Comparison of ENCODE assay signal across 8 cellular contexts in genomic region chr7:43582503-43583423, GRCh38. TPM values are rescaled to one million over a fixed set of nuclear protein-coding genes. Genes with fewer than 3 reads are reported as not detected.
DNase-seq lines count a peak whose midpoint lies in the region; TF ChIP-seq lines count a peak whose summit lies in the region.

Gene STK17A, plus strand, starts transcription at chr7:43583108. Its CDS starts 136 bp downstream, at chr7:43583244.

- TF ChIP-seq CTCF in Loucy (conservative IDR thresholded peaks at IDR 0.05; ENCODE audit: low read length) (peak; percentile 98), subcutaneous adipose tissue (IDR thresholded peaks at IDR 0.05; ENCODE audit: low read depth) (no peak)

- H3K79me2 ChIP-seq in Loucy (ENCODE audit: insufficient read depth, low read length) = peaks cover 43% of the 10 kb centered on the region

- no peaks in the 10 kb centered on the region for H3K9me2 ChIP-seq in Loucy (replicated peaks; ENCODE audit: low read depth, low read length)

- peaks cover 4% of the 10 kb centered on the region for H3K27me3 ChIP-seq in H7 (ENCODE audit: control insufficient read depth, insufficient read depth, low read length)
- no peaks in the 10 kb centered on the region for H3K27me3 ChIP-seq in Loucy (ENCODE audit: insufficient read depth, low read length, poor library complexity, severe bottlenecking)
- H3K27me3 ChIP-seq in neuron (ENCODE audit: insufficient read depth, low read length) = no peaks in the 10 kb centered on the region

- H3F3A ChIP-seq in Loucy (ENCODE audit: low read depth) = peaks cover 7% of the 10 kb centered on the region

- DNase-seq in G401 (ENCODE audit: low spot score) (peak; percentile 88), H7 (peak; percentile 95), SIG-M5 (lab: John Stamatoyannopoulos, UW) (peak; percentile 7), activated gamma-delta T cell treated with Interleukin-2 at 50 U/mL for 16 hours (peak; percentile 93), foreskin melanocyte (peak; percentile 74)

- in situ Hi-C loops in G401 (cut with HindIII; ENCODE audit: low sequenced_read_pairs) = no loop called here

- H2AFZ ChIP-seq in Loucy (ENCODE audit: low read length) (peak within 1 kb of the TSS; percentile 55), neuron (ENCODE audit: low read depth, low read length) (peak within 1 kb of the TSS; percentile 59)

- H3K36me3 ChIP-seq in H7 (replicated peaks; ENCODE audit: control insufficient read depth, insufficient read depth, low read length) (no peaks in the 10 kb centered on the region), Loucy (ENCODE audit: insufficient read depth, low read length) (no peaks in the 10 kb centered on the region), neuron (ENCODE audit: insufficient read depth, low read length) (no peaks in the 10 kb centered on the region)

- H3K4me2 ChIP-seq in Loucy (ENCODE audit: low read depth, low read length, poor library complexity, severe bottlenecking) = peak within 1 kb of the TSS; percentile 91

- peaks cover 39% of the 10 kb centered on the region for H4K20me1 ChIP-seq in Loucy (ENCODE audit: insufficient read depth, low read length, poor library complexity, severe bottlenecking)

- H3K4me1 ChIP-seq in Loucy (ENCODE audit: insufficient read depth, low read length, poor library complexity, severe bottlenecking) (peaks cover 42% of the 10 kb centered on the region), neuron (ENCODE audit: insufficient read depth, low read length) (peaks cover 7% of the 10 kb centered on the region)

- peak within 1 kb of the TSS; percentile 74 for H3K4me3 ChIP-seq in H7 (ENCODE audit: insufficient read depth, low read depth, low read length)
- peak within 1 kb of the TSS; percentile 88 for H3K4me3 ChIP-seq in Loucy (ENCODE audit: low read length, poor library complexity, severe bottlenecking)
- H3K4me3 ChIP-seq in neuron (ENCODE audit: low read length) = peak within 1 kb of the TSS; percentile 65

- H3K9me3 ChIP-seq in Loucy (ENCODE audit: insufficient read depth, low read depth, low read length) (no peaks in the 10 kb centered on the region), neuron (ENCODE audit: low read length) (no peaks in the 10 kb centered on the region)

- H3K9ac ChIP-seq in Loucy (ENCODE audit: low read depth, low read length, poor library complexity, severe bottlenecking) = peak within 1 kb of the TSS; percentile 90

RNA-seq across cellular contexts. Expression of gene STK17A, which starts in this region (rescaled TPM):
- total RNA-seq in G401 (2014; rRNA removed; shearing (Covaris generic)) = 146 and 170 TPM in 2 replicates
- total RNA-seq in H7 (2014; rRNA removed; shearing (Covaris generic)) = 12.6 and 15.3 TPM in 2 replicates
- 10 to 100 TPM; 16.0 to 18.5 (median 17.8) TPM for total RNA-seq in subcutaneous adipose tissue

Comparison
In these comparisons a context has a peak if more than half of its experiments do, and no peak if none do; other contexts are left out.
1. Peak in every context shown above with its lines: DNase-seq and H3K4me3 ChIP-seq.
2. DNase-seq: peak in every context shown above with its lines; median percentile 95 in H7; 93 in activated gamma-delta T cell treated with Interleukin-2 at 50 U/mL for 16 hours; 88 in G401; 74 in foreskin melanocyte; 7 in SIG-M5.